Comparison of ENCODE assay signal across 8 cellular contexts in genomic region chr19:18153555-18154134, GRCh38. TPM values are rescaled to one million over a fixed set of nuclear protein-coding genes. Genes with fewer than 3 reads are reported as not detected.
DNase-seq lines count a peak whose midpoint lies in the region; ATAC-seq and TF ChIP-seq lines count a peak whose summit lies in the region.

No MANE protein-coding gene starts in this region.

- H3K4me1 ChIP-seq in Loucy (ENCODE audit: insufficient read depth, low read length, poor library complexity, severe bottlenecking) = peaks cover 26% of the 10 kb centered on the region
- peaks cover 16 to 57% (median 41%) of the 10 kb centered on the region in 4 donors for H3K4me1 ChIP-seq in liver (ENCODE audit: control insufficient read depth in 4 of 4, insufficient read depth in 4 of 4, low read length in 3 of 4)
- H3K4me1 ChIP-seq in stomach = peaks cover 48 to 67% (median 61%) of the 10 kb centered on the region in 4 donors

- peak overlapping the region; percentile 99 for H3K4me2 ChIP-seq in Loucy (ENCODE audit: low read depth, low read length, poor library complexity, severe bottlenecking)

- no peak for TF ChIP-seq POLR2A in stomach (IDR thresholded peaks at IDR 0.05)

- H3K27me3 ChIP-seq in Loucy (ENCODE audit: insufficient read depth, low read length, poor library complexity, severe bottlenecking) (no peaks in the 10 kb centered on the region), liver (ENCODE audit: control insufficient read depth in 4 of 4, insufficient read depth in 4 of 4, low read length in 3 of 4) (no peaks in the 10 kb centered on the region), stomach (no peaks in the 10 kb centered on the region)

- TF ChIP-seq CTCF in Loucy (conservative IDR thresholded peaks at IDR 0.05; ENCODE audit: low read length) = no peak
- TF ChIP-seq CTCF in liver (IDR thresholded peaks at IDR 0.05; ENCODE audit: low read depth, low read length, missing input control) = no peak
- no peak for TF ChIP-seq CTCF in stomach (IDR thresholded peaks at IDR 0.05)

- intact Hi-C loops in stomach (cut with DNase I; ENCODE audit: low total_unique reads) = no loop called here

- no peak for ATAC-seq in GM21447 (IDR thresholded peaks at IDR 0.05; ENCODE audit: unreplicated experiment)

- DNase-seq in D341Med (ENCODE audit: low spot score) = peak; percentile 57
- DNase-seq in stomach = no peak
- no peak for DNase-seq in activated gamma-delta T cell (lab: John Stamatoyannopoulos, UW)
- no peak for DNase-seq in GDM1 (lab: John Stamatoyannopoulos, UW)

- H4K20me1 ChIP-seq in Loucy (ENCODE audit: insufficient read depth, low read length, poor library complexity, severe bottlenecking) = peaks cover 12% of the 10 kb centered on the region

- H3K27ac ChIP-seq in angular gyrus (ENCODE audit: low read depth, low read length) = peak overlapping the region; percentile 88
- peak overlapping the region; percentile 88 to 93 for H3K27ac ChIP-seq in liver (ENCODE audit: low read depth in 1 of 2, low read length in 2 of 2)
- peak overlapping the region; percentile 72 to 97 (median 93) for H3K27ac ChIP-seq in stomach

- 1% methylated on average over 38 of the region's 38 CpGs for WGBS in liver
- 1 to 4% (median 2%) methylated on average over 12 to 38 of the region's 38 CpGs for WGBS in stomach, 5 donors

- H3K36me3 ChIP-seq in Loucy (ENCODE audit: insufficient read depth, low read length) (no peaks in the 10 kb centered on the region), liver (ENCODE audit: control insufficient read depth in 4 of 4, insufficient read depth in 3 of 4, low read depth in 1 of 4, low read length in 3 of 4) (peaks cover 0 to 2% (median under 1%) of the 10 kb centered on the region in 4 donors), stomach (peaks cover 0 to 25% (median 13%) of the 10 kb centered on the region in 4 donors)

- TF ChIP-seq EP300 in stomach (IDR thresholded peaks at IDR 0.05) = no peak

- H3F3A ChIP-seq in Loucy (ENCODE audit: low read depth) = peaks cover 6% of the 10 kb centered on the region; the same call in 1 of the 2 replicates

- H3K9ac ChIP-seq in Loucy (ENCODE audit: low read depth, low read length, poor library complexity, severe bottlenecking) = peak overlapping the region; percentile 98
- peak overlapping the region; percentile 59 to 76 for H3K9ac ChIP-seq in liver (ENCODE audit: low read depth in 1 of 2, low read length in 2 of 2)

- no peak for TF ChIP-seq RAD21 in liver (IDR thresholded peaks at IDR 0.05)

- H2AFZ ChIP-seq in Loucy (ENCODE audit: low read length) = peak overlapping the region; percentile 75

- peaks cover 28% of the 10 kb centered on the region; the same call in 1 of the 2 replicates for H3K79me2 ChIP-seq in Loucy (ENCODE audit: insufficient read depth, low read length)

- H3K4me3 ChIP-seq in Loucy (ENCODE audit: low read length, poor library complexity, severe bottlenecking) (peak overlapping the region; percentile 96), liver (ENCODE audit: low read depth in 1 of 3, low read length in 3 of 3) (peak overlapping the region; percentile 50 to 76 (median 71)), stomach (peak overlapping the region; percentile 71 to 91 (median 84))

- H3K9me3 ChIP-seq in Loucy (ENCODE audit: insufficient read depth, low read depth, low read length) (no peaks in the 10 kb centered on the region), liver (ENCODE audit: control insufficient read depth in 4 of 4, low read length in 3 of 4) (no peaks in the 10 kb centered on the region), stomach (no peaks in the 10 kb centered on the region)

- H3K9me2 ChIP-seq in Loucy (replicated peaks; ENCODE audit: low read depth, low read length) = no peaks in the 10 kb centered on the region

TF ChIP-seq in liver, 16 proteins besides CTCF, POLR2A, EP300 and RAD21:
- TF ChIP-seq HNF4A (conservative IDR thresholded peaks at IDR 0.05) (no peak), YY1 (IDR thresholded peaks at IDR 0.05) (no peak), FOXA2 (IDR thresholded peaks at IDR 0.05) (no peak), HNF4G (IDR thresholded peaks at IDR 0.05) (no peak), NR2F2 (IDR thresholded peaks at IDR 0.05) (no peak), JUND (IDR thresholded peaks at IDR 0.05) (no peak), EGR1 (IDR thresholded peaks at IDR 0.05; ENCODE audit: low read depth in 2 of 2) (no peak), REST (IDR thresholded peaks at IDR 0.05) (no peak), GABPA (IDR thresholded peaks at IDR 0.05 in 1 of 2, conservative IDR thresholded peaks at IDR 0.05 in 1 of 2) (no peak), RXRA (IDR thresholded peaks at IDR 0.05) (no peak), TAF1 (conservative IDR thresholded peaks at IDR 0.05) (no peak), SP1 (IDR thresholded peaks at IDR 0.05) (no peak), ATF3 (IDR thresholded peaks at IDR 0.05) (no peak), ZBTB33 (IDR thresholded peaks at IDR 0.05) (no peak), FOXA1 (IDR thresholded peaks at IDR 0.05) (no peak)
- TF ChIP-seq, protein P1, sequence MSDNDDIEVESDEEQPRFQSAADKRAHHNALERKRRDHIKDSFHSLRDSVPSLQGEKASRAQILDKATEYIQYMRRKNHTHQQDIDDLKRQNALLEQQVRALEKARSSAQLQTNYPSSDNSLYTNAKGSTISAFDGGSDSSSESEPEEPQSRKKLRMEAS (IDR thresholded peaks at IDR 0.05) = no peak

RNA-seq across cellular contexts. Expression of gene PIK3R2, which starts 0.7 kb away (rescaled TPM):
- total RNA-seq in liver = 10 to 100 TPM in 1 of 2 donors, 1 to 10 TPM in 1; 9.1 to 37.8 TPM
- polyA plus RNA-seq in liver = 1 to 10 TPM; 1.5 to 6.2 TPM
- total RNA-seq in stomach = 100 to 1,000 TPM in 1 of 5 donors, 10 to 100 TPM in 3, 1 to 10 TPM in 1; 6.6 to 490 (median 22.2) TPM
- 1 to 10 TPM; 2.0 to 5.5 (median 2.6) TPM for polyA plus RNA-seq in stomach

RNA-seq across cellular contexts. Expression of gene IFI30, which starts 20.0 kb away (rescaled TPM):
- total RNA-seq in liver = 100 to 1,000 TPM in 1 of 2 donors, 10 to 100 TPM in 1; 60.2 to 129 TPM
- 100 to 1,000 TPM in 1 of 2 donors, 10 to 100 TPM in 1; 89.0 to 130 TPM for polyA plus RNA-seq in liver
- total RNA-seq in stomach = 100 to 1,000 TPM in 1 of 5 donors, 10 to 100 TPM in 3, not detected in 1; 37.3 to 199 (median 43.9) TPM
- polyA plus RNA-seq in stomach = 100 to 1,000 TPM in 1 of 3 donors, 10 to 100 TPM in 2; 53.2 to 103 (median 82.9) TPM

RNA-seq across cellular contexts. Expression of gene MPV17L2, which starts 39.4 kb away (rescaled TPM):
- total RNA-seq in liver (10 to 100 TPM in 1 of 2 donors, 1 to 10 TPM in 1; 3.6 to 12.1 TPM), stomach (100 to 1,000 TPM in 1 of 5 donors, 10 to 100 TPM in 2, 1 to 10 TPM in 2; 5.9 to 200 (median 13.0) TPM)
- polyA plus RNA-seq in liver (10 to 100 TPM; 16.1 to 28.0 TPM), stomach (10 to 100 TPM; 11.6 to 15.4 (median 13.3) TPM)

RNA-seq across cellular contexts. Expression of gene RAB3A, which starts 50.2 kb away (rescaled TPM):
- total RNA-seq in liver = under 1 TPM; 0.33 to 0.84 TPM
- 1 to 10 TPM in 1 of 2 donors, under 1 TPM in 1; 0.74 to 1.7 TPM for polyA plus RNA-seq in liver
- 1 to 10 TPM in 3 of 5 donors, under 1 TPM in 1, not detected in 1; 0.87 to 2.2 (median 1.7) TPM for total RNA-seq in stomach
- 1 to 10 TPM; 1.4 to 2.2 (median 2.0) TPM for polyA plus RNA-seq in stomach

RNA-seq across cellular contexts. Expression of gene MAST3, which starts 56.1 kb away (rescaled TPM):
- total RNA-seq in liver (10 to 100 TPM in 1 of 2 donors, 1 to 10 TPM in 1; 8.6 to 10.6 TPM), stomach (10 to 100 TPM in 3 of 5 donors, 1 to 10 TPM in 2; 1.7 to 29.0 (median 10.7) TPM)
- polyA plus RNA-seq in liver (1 to 10 TPM; 4.3 to 4.7 TPM), stomach (1 to 10 TPM; 1.8 to 4.0 (median 1.9) TPM)
